Comparison of ENCODE assay signal across 9 cellular contexts in the genomic region with DNA sequence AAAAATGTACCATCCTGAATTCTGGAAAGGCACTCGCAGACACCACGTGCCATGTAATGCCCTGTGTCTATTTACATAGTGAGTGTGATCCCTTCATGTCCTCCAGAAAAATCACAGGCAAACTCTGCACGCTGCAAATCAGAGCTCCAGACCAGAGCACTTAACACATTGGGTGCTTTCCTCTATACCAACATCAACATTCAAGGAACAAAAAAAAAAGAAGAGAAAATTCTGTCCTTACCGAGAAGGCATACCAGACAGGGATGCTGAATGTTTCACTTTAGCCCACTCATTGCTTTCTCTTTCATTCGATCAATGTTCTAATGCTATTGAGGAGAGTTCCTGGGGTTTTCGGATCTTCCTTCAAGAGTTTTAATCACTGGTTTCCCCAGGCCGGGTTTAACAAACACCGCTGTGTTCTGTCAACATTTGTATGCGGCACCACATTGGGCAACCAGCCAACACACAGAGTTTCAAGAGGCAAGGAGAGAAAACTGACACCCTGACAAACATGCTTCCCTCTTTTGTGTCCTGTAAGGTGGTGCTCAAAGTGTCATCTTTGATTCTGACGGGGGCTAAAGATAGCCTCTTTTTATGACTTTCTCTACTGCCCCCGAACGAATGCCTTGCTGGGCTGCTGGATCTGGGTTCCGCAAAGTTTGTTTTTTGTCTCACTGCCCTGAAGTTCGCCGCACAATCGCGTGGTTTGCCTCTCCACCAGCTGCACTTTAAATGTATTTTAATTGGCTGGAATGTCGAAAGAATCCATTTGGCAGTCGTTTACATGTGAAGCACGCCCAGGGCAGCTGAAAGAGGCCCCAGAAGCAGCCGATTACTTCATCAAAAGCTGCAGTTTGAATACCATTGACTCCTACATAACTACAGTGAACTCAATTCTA.
DNase-seq lines count a peak whose midpoint lies in the region; ATAC-seq, FAIRE-seq and TF ChIP-seq lines count a peak whose summit lies in the region.
"Had no signal": no experiment of that assay in that cellular context is flagged by ENCODE, and none has a peak within 500 bp of the region (broad histone marks: within the 10 kb centered on the region; RNA-seq: fewer than 3 reads in every experiment).

No MANE protein-coding gene starts in this region.

- no peaks in the 10 kb centered on the region for H3K79me2 ChIP-seq in mesendoderm (ENCODE audit: control insufficient read depth, insufficient read depth, low read length)

- no peak overlapping the region for H3K4me2 ChIP-seq in mesendoderm (ENCODE audit: low read length)

- H3K4ac ChIP-seq in mesendoderm (ENCODE audit: low read depth, low read length), result no peak overlapping the region

- no peak overlapping the region for H3K4me3 ChIP-seq in mesendoderm (ENCODE audit: low read length)
- no peak overlapping the region for H3K4me3 ChIP-seq in effector memory CD4-positive, alpha-beta T cell (ENCODE audit: insufficient read depth, low read depth, low read length, poor library complexity, severe bottlenecking)

- no peaks in the 10 kb centered on the region for H3K36me3 Mint-ChIP-seq in endothelial cell (ENCODE audit: low read depth, unreplicated experiment)

- H3K4me1 Mint-ChIP-seq in endothelial cell (ENCODE audit: unreplicated experiment), result no peaks in the 10 kb centered on the region

- no peak overlapping the region for H2BK5ac ChIP-seq in mesendoderm (ENCODE audit: low read length)

- H3K23ac ChIP-seq in mesendoderm (ENCODE audit: low read length), result no peak overlapping the region

- no peaks in the 10 kb centered on the region for H3K79me1 ChIP-seq in mesendoderm (ENCODE audit: low read length)

- no peaks in the 10 kb centered on the region for H3K27me3 ChIP-seq in mesendoderm (ENCODE audit: insufficient read depth, low read length, poor library complexity)
- no peaks in the 10 kb centered on the region for H3K27me3 ChIP-seq in effector memory CD4-positive, alpha-beta T cell (replicated peaks; ENCODE audit: control insufficient read depth, insufficient read depth, low read length, poor library complexity, severe bottlenecking)

- no peaks in the 10 kb centered on the region for H3K9me3 Mint-ChIP-seq in endothelial cell (ENCODE audit: unreplicated experiment)

- H3K9me3 ChIP-seq in effector memory CD4-positive, alpha-beta T cell (ENCODE audit: control insufficient read depth, low read length), result no peaks in the 10 kb centered on the region

- no peak overlapping the region for H3K27ac Mint-ChIP-seq in endothelial cell (ENCODE audit: unreplicated experiment)

- H4K5ac ChIP-seq in mesendoderm (ENCODE audit: low read length), result no peak overlapping the region

- H3K4me1 ChIP-seq in mesendoderm (ENCODE audit: control insufficient read depth, low read depth, low read length), result peaks cover 5% of the 10 kb centered on the region
- no peaks in the 10 kb centered on the region for H3K4me1 ChIP-seq in effector memory CD4-positive, alpha-beta T cell (ENCODE audit: control insufficient read depth, insufficient read depth, low read length, poor library complexity, severe bottlenecking)

- FAIRE-seq in urothelium cell line (lab: Jason Lieb, UNC), result no peak
- FAIRE-seq: colon had no signal

- DNase-seq in DMS53 (lab: John Stamatoyannopoulos, UW), result peak; percentile 78
- DNase-seq in NCI-H345 (lab: John Stamatoyannopoulos, UW), result peak; percentile 98
- DNase-seq in endothelial cell (ENCODE audit: low spot score), result peak; percentile 5
- DNase-seq in mesendoderm, result peak; percentile 74
- peak; percentile 47 for DNase-seq in urothelium cell line (ENCODE audit: low spot score)
- no peak for DNase-seq in activated CD4-positive, alpha-beta T cell treated with anti-CD3 and anti-CD28 coated beads, Interleukin-2, amount 50 U/mL, for 4 hours
- DNase-seq in effector memory CD4-positive, alpha-beta T cell, result no peak

- H2BK120ac ChIP-seq in mesendoderm (ENCODE audit: low read depth, low read length), result no peak overlapping the region

- ATAC-seq in HG02884 (IDR thresholded peaks at IDR 0.05; ENCODE audit: unreplicated experiment), result no peak

- no peaks in the 10 kb centered on the region for H3K36me3 ChIP-seq in mesendoderm (ENCODE audit: control insufficient read depth, insufficient read depth, low read length)
- H3K36me3 ChIP-seq in effector memory CD4-positive, alpha-beta T cell (ENCODE audit: control insufficient read depth, insufficient read depth, low read length), result no peaks in the 10 kb centered on the region

- no peak overlapping the region for H3K4me3 Mint-ChIP-seq in endothelial cell (ENCODE audit: unreplicated experiment)

- no peak for TF ChIP-seq CTCF in endothelial cell (IDR thresholded peaks at IDR 0.05; ENCODE audit: unreplicated experiment)

- no peak overlapping the region for H3K56ac ChIP-seq in mesendoderm (ENCODE audit: low read length)

- no peak overlapping the region for H2BK15ac ChIP-seq in mesendoderm (replicated peaks; ENCODE audit: low read depth)

- H4K8ac ChIP-seq in mesendoderm (ENCODE audit: low read depth, low read length), result no peak overlapping the region

- no CpG with 5 or more reads among the region's 21 CpGs for WGBS in mesendoderm (ENCODE audit: extremely low coverage, insufficient coverage, low lambda C conversion rate)

- no peak overlapping the region for H2AK5ac ChIP-seq in mesendoderm (ENCODE audit: low read length)

- no peaks in the 10 kb centered on the region for H3K27me3 Mint-ChIP-seq in endothelial cell (ENCODE audit: unreplicated experiment)

- H3K9ac ChIP-seq in mesendoderm (ENCODE audit: low read length), result no peak overlapping the region

- no peak overlapping the region for H3K27ac ChIP-seq in mesendoderm (ENCODE audit: low read depth, low read length)
- no peak overlapping the region for H3K27ac ChIP-seq in effector memory CD4-positive, alpha-beta T cell (ENCODE audit: insufficient read depth, low read length, poor library complexity, severe bottlenecking)

- H3K18ac ChIP-seq in mesendoderm (ENCODE audit: low read length), result no peak overlapping the region

Comparison
In these comparisons a context has a peak if more than half of its experiments do, and no peak if none do; other contexts are left out.
1. DNase-seq: peak in DMS53 (single experiment), NCI-H345 (single experiment), endothelial cell (single experiment), mesendoderm (single experiment) and urothelium cell line (single experiment); none in activated CD4-positive, alpha-beta T cell treated with anti-CD3 and anti-CD28 coated beads, Interleukin-2, amount 50 U/mL, for 4 hours (0 of 2) and effector memory CD4-positive, alpha-beta T cell (0 of 3).